21 cellular contexts compared by ENCODE assay signal in genomic region chr7:23925088-23925487, GRCh38.
"Had no signal": no experiment of that assay in that cellular context is flagged by ENCODE, and none has a peak within 500 bp of the region (broad histone marks: within the 10 kb centered on the region; RNA-seq: fewer than 3 reads in every experiment).

No MANE protein-coding gene starts in this region.

- H3K36me3 ChIP-seq: left ventricle myocardium inferior, neutrophil, spleen, thoracic aorta, transverse colon had no signal

- H3K4me2 ChIP-seq: hepatocyte had no signal

- H3K27me3 Mint-ChIP-seq: dendritic cell treated with granulocyte-macrophage colony-stimulating factor and Interleukin-4, amounts not matched to agents 40 ng/mL and 50 ng/mL, for 4 days; stimulated activated memory B cell treated with anti-CD40 and anti-IgM and Interleukin-4, amounts not matched to agents 10 μg/mL and 1 μg/mL and 100 μg/mL, for 72 hours had no signal

- H3K79me2 ChIP-seq: hepatocyte had no signal

- H3K27ac Mint-ChIP-seq: dendritic cell treated with granulocyte-macrophage colony-stimulating factor and Interleukin-4, amounts not matched to agents 40 ng/mL and 50 ng/mL, for 4 days; naive thymus-derived CD4-positive, alpha-beta T cell; stimulated activated memory B cell treated with anti-CD40 and anti-IgM and Interleukin-4, amounts not matched to agents 10 μg/mL and 1 μg/mL and 100 μg/mL, for 72 hours; stimulated activated naive CD8-positive, alpha-beta T cell treated with anti-CD3 and anti-CD28 coated beads, Interleukin-15, amount 100 ng/mL, for 72 hours had no signal

- H3K27me3 ChIP-seq: hepatocyte, neutrophil, spleen, transverse colon had no signal

- DNase-seq: foreskin melanocyte; head of caudate nucleus; kidney; left cardiac atrium; left ventricle myocardium inferior; mesendoderm; naive thymus-derived CD4-positive, alpha-beta T cell; psoas muscle; spleen; stimulated activated CD4-positive, alpha-beta T cell treated with anti-CD3 and anti-CD28 coated beads, Interleukin-15, amount 100 ng/mL, for 24 hours; stimulated activated CD4-positive, alpha-beta T cell treated with anti-CD3 and anti-CD28 coated beads, Interleukin-1b, Interleukin-23, amount 100 ng/mL, for 48 hours; stimulated activated CD4-positive, alpha-beta T cell treated with anti-CD3 and anti-CD28 coated beads, Interleukin-4, amount 100 ng/mL, for 24 hours; stimulated activated naive CD8-positive, alpha-beta T cell treated with anti-CD3 and anti-CD28 coated beads, Interleukin-15, amount 100 ng/mL, for 72 hours; transverse colon had no signal

- H3K4me3 ChIP-seq: hepatocyte, left ventricle myocardium inferior, lung, psoas muscle, spleen, thoracic aorta, transverse colon had no signal

- H2AFZ ChIP-seq: hepatocyte had no signal

- H3K4me1 ChIP-seq: left ventricle myocardium inferior, psoas muscle, spleen, transverse colon had no signal

- H3K9me3 Mint-ChIP-seq: dendritic cell treated with granulocyte-macrophage colony-stimulating factor and Interleukin-4, amounts not matched to agents 40 ng/mL and 50 ng/mL, for 4 days; naive thymus-derived CD4-positive, alpha-beta T cell; stimulated activated memory B cell treated with anti-CD40 and anti-IgM and Interleukin-4, amounts not matched to agents 10 μg/mL and 1 μg/mL and 100 μg/mL, for 72 hours; stimulated activated naive CD8-positive, alpha-beta T cell treated with anti-CD3 and anti-CD28 coated beads, Interleukin-15, amount 100 ng/mL, for 72 hours had no signal

- H3K27ac ChIP-seq: hepatocyte, left ventricle myocardium inferior, neutrophil, psoas muscle, spleen, thoracic aorta, transverse colon had no signal

- H3K9me3 ChIP-seq: left ventricle myocardium inferior, neutrophil, psoas muscle, spleen, thoracic aorta, transverse colon had no signal

- H3K4me3 Mint-ChIP-seq: dendritic cell treated with granulocyte-macrophage colony-stimulating factor and Interleukin-4, amounts not matched to agents 40 ng/mL and 50 ng/mL, for 4 days; naive thymus-derived CD4-positive, alpha-beta T cell; stimulated activated memory B cell treated with anti-CD40 and anti-IgM and Interleukin-4, amounts not matched to agents 10 μg/mL and 1 μg/mL and 100 μg/mL, for 72 hours; stimulated activated naive CD8-positive, alpha-beta T cell treated with anti-CD3 and anti-CD28 coated beads, Interleukin-15, amount 100 ng/mL, for 72 hours had no signal

- ATAC-seq: left cardiac atrium; naive thymus-derived CD4-positive, alpha-beta T cell; psoas muscle; sciatic nerve; stimulated activated memory B cell treated with anti-CD40 and anti-IgM and Interleukin-4, amounts not matched to agents 10 μg/mL and 1 μg/mL and 100 μg/mL, for 72 hours; stimulated activated naive CD8-positive, alpha-beta T cell treated with anti-CD3 and anti-CD28 coated beads, Interleukin-15, amount 100 ng/mL, for 72 hours had no signal

- H3K4me1 Mint-ChIP-seq: naive thymus-derived CD4-positive, alpha-beta T cell; stimulated activated memory B cell treated with anti-CD40 and anti-IgM and Interleukin-4, amounts not matched to agents 10 μg/mL and 1 μg/mL and 100 μg/mL, for 72 hours; stimulated activated naive CD8-positive, alpha-beta T cell treated with anti-CD3 and anti-CD28 coated beads, Interleukin-15, amount 100 ng/mL, for 72 hours had no signal

- H3K36me3 Mint-ChIP-seq: naive thymus-derived CD4-positive, alpha-beta T cell; stimulated activated memory B cell treated with anti-CD40 and anti-IgM and Interleukin-4, amounts not matched to agents 10 μg/mL and 1 μg/mL and 100 μg/mL, for 72 hours had no signal
